8 cellular contexts compared by ENCODE assay signal in the genomic region with DNA sequence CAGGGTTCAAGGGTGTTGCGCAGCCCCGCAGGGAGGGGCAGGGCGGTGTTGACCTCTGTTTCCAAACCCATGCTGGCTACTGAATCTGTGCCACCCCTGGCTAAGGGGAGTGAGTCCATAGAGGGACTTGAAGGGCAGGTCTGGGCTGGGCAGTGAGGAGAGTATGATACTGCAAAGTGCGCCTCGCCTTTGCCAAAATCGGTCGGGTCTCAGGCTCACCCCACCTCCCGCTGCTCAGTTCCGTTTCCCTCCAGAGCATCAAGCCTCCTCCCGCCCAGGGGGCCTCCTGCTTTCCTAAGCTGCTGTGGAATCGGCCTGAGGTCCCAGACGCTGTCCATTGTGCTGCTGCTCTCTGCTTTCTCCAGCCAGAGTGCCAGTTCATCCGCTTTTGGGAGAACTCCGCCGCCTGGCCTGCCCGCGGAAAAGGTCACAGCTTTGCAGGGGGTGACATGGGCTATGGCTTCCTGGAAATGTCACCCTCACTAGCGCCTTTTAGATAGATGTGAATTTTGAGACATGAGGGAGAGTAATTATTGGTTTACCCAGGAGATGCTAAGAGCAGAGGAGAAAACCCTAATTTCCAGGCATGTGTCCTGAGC.
DNase-seq lines count a peak whose midpoint lies in the region; ATAC-seq and TF ChIP-seq lines count a peak whose summit lies in the region.

No MANE protein-coding gene starts in this region.

- H3K4me3 Mint-ChIP-seq in brain (peak overlapping the region; percentile 89 to 98 (median 93)), immature natural killer cell (peak overlapping the region; percentile 94 to 99 (median 96))

- H3K27me3 Mint-ChIP-seq in brain (peaks cover 17% of the 10 kb centered on the region), immature natural killer cell (ENCODE audit: low read depth in 3 of 3) (no peaks in the 10 kb centered on the region)

- peaks cover 40% of the 10 kb centered on the region for H3K4me1 Mint-ChIP-seq in brain
- H3K4me1 Mint-ChIP-seq in immature natural killer cell, result peaks cover 31 to 58% of the 10 kb centered on the region in 2 donors

- peak overlapping the region; percentile 92 for H3K27ac ChIP-seq in C4-2B

- peaks cover 35% of the 10 kb centered on the region for H3K36me3 Mint-ChIP-seq in brain
- peaks cover 3 to 6% (median 4%) of the 10 kb centered on the region in 3 donors for H3K36me3 Mint-ChIP-seq in immature natural killer cell

- H3K27ac Mint-ChIP-seq in brain, result peak overlapping the region; percentile 94 to 99 (median 96)
- H3K27ac Mint-ChIP-seq in immature natural killer cell, result peak overlapping the region; percentile 83 to 98 (median 96)

- TF ChIP-seq CTCF in C4-2B (conservative IDR thresholded peaks at IDR 0.05), result no peak
- no peak for TF ChIP-seq CTCF in brain (conservative IDR thresholded peaks at IDR 0.05)

- ATAC-seq in GM21360 (IDR thresholded peaks at IDR 0.05; ENCODE audit: unreplicated experiment), result peak; percentile 5
- no peak for ATAC-seq in stimulated activated naive CD8-positive, alpha-beta T cell treated with anti-CD3 and anti-CD28 coated beads, Interleukin-15, Interleukin-2, amounts not matched to agents 100 U/mL and 50 U/mL, for 24 hours
- ATAC-seq in GM18519 (IDR thresholded peaks at IDR 0.05; ENCODE audit: low FRiP score, unreplicated experiment), result no peak

- H3K9me3 Mint-ChIP-seq in brain, result peaks cover 0 to 24% (median 10%) of the 10 kb centered on the region in 5 experiments
- no peaks in the 10 kb centered on the region for H3K9me3 Mint-ChIP-seq in immature natural killer cell

- DNase-seq in MV-4-11 (lab: John Stamatoyannopoulos, UW) (peak; percentile 35), immature natural killer cell (no peak), LoVo (ENCODE audit: low spot score) (no peak)
- DNase-seq in stimulated activated naive CD8-positive, alpha-beta T cell treated with anti-CD3 and anti-CD28 coated beads, Interleukin-15, Interleukin-2, amounts not matched to agents 100 U/mL and 50 U/mL, for 24 hours, result peak; percentile 13

Comparison
In these comparisons a context has a peak if more than half of its experiments do, and no peak if none do; other contexts are left out.
1. DNase-seq: peak in MV-4-11 (single experiment) and stimulated activated naive CD8-positive, alpha-beta T cell treated with anti-CD3 and anti-CD28 coated beads, Interleukin-15, Interleukin-2, amounts not matched to agents 100 U/mL and 50 U/mL, for 24 hours (single experiment); none in immature natural killer cell (0 of 3) and LoVo (single experiment).